Comparison of ENCODE assay signal across 16 cellular contexts in the genomic region with DNA sequence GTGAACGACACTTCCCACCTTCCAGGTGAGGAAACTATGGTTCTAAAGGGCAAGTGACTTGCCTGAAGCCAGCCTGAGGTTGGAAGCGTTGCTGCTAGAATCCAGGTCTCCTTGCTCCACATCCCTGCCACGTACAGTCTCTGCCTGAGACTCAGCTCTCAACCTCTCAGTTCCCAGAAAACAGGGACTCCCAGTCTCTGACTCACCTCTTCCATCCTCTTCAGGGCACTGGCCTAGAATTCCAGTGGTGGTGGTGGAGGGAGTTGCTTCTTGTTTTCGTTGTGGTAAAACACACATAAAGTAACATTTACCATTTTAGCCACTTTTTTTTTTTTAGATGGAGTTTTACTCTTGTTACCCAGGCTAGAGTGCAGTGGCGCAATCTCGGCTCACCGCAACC. TPM values are rescaled to one million over a fixed set of nuclear protein-coding genes. Genes with fewer than 3 reads are reported as not detected.
DNase-seq lines count a peak whose midpoint lies in the region; ATAC-seq and TF ChIP-seq lines count a peak whose summit lies in the region.
"Had no signal": no experiment of that assay in that cellular context is flagged by ENCODE, and none has a peak within 500 bp of the region (broad histone marks: within the 10 kb centered on the region; RNA-seq: fewer than 3 reads in every experiment).

No MANE protein-coding gene starts in this region.

- WGBS in upper lobe of left lung, 2 donors = 86 to 95% methylated on average over 7 of the region's 7 CpGs

- ATAC-seq in upper lobe of left lung (ENCODE audit: low FRiP score in 2 of 2) = no peak

- H3K36me3 ChIP-seq in CD8-positive, alpha-beta memory T cell (ENCODE audit: insufficient read depth, low read length) = peaks cover 6% of the 10 kb centered on the region
- H3K36me3 ChIP-seq in brain microvascular endothelial cell (replicated peaks) = no peaks in the 10 kb centered on the region
- peaks cover 0 to 8% (median 0%) of the 10 kb centered on the region in 4 donors for H3K36me3 ChIP-seq in upper lobe of left lung
- H3K36me3 ChIP-seq: SJCRH30, tibial artery, WERI-Rb-1 had no signal

- no peaks in the 10 kb centered on the region for H3K9me3 ChIP-seq in CD8-positive, alpha-beta memory T cell (ENCODE audit: low read length)
- H3K9me3 ChIP-seq in upper lobe of left lung = no peaks in the 10 kb centered on the region
- H3K9me3 ChIP-seq: SJCRH30 had no signal

- no peak for TF ChIP-seq EP300 in upper lobe of left lung (IDR thresholded peaks at IDR 0.05)

- H3K27ac ChIP-seq in CD8-positive, alpha-beta memory T cell (ENCODE audit: low read depth, low read length) = no peak overlapping the region
- H3K27ac ChIP-seq in brain microvascular endothelial cell (no peak overlapping the region), upper lobe of left lung (no peak overlapping the region)
- H3K27ac ChIP-seq: SJCRH30, tibial artery, WERI-Rb-1 had no signal

- no peaks in the 10 kb centered on the region for H3K9me3 Mint-ChIP-seq in CD8-positive, alpha-beta memory T cell
- H3K9me3 Mint-ChIP-seq in MCF 10A (ENCODE audit: unreplicated experiment) = peaks cover 8% of the 10 kb centered on the region

- no peaks in the 10 kb centered on the region for H3K27me3 Mint-ChIP-seq in CD8-positive, alpha-beta memory T cell
- H3K27me3 Mint-ChIP-seq in MCF 10A (ENCODE audit: insufficient read depth, unreplicated experiment) = no peaks in the 10 kb centered on the region
- H3K27me3 Mint-ChIP-seq: brain had no signal

- BruUV-seq in MCF 10A (replicated peaks; lab: Mats Ljungman, UMichigan) = no TSS peak

- TF ChIP-seq CTCF in brain microvascular endothelial cell (IDR thresholded peaks at IDR 0.05; ENCODE audit: low read depth, low read length, missing control alignments) (no peak), upper lobe of left lung (IDR thresholded peaks at IDR 0.05) (no peak), MCF 10A (IDR thresholded peaks at IDR 0.05; ENCODE audit: unreplicated experiment) (no peak)

- intact Hi-C loops in MCF 10A (cut with micrococcal nuclease) = no loop called here

- H3K4me3 Mint-ChIP-seq in CD8-positive, alpha-beta memory T cell = peak overlapping the region in 2 of 7 donors; percentile 44 to 49
- H3K4me3 Mint-ChIP-seq in MCF 10A (ENCODE audit: unreplicated experiment) = no peak overlapping the region
- H3K4me3 Mint-ChIP-seq: brain had no signal

- no peak for DNase-seq in CD8-positive, alpha-beta memory T cell
- peak; percentile 85 for DNase-seq in LHCN-M2 (ENCODE audit: low read depth)
- DNase-seq in brain microvascular endothelial cell = peak; percentile 75
- DNase-seq in myocyte (ENCODE audit: low read depth) = peak; percentile 34
- no peak for DNase-seq in NCI-H1694 treated with DMSO at 0.1 percent for 48 hours (lab: John Stamatoyannopoulos, UW)
- DNase-seq in stimulated activated naive CD4-positive, alpha-beta T cell (lab: John Stamatoyannopoulos, UW) = no peak
- DNase-seq in upper lobe of left lung = no peak
- DNase-seq in MCF 10A (ENCODE audit: unreplicated experiment) = no peak
- DNase-seq: NCI-H1105; NCI-H82; nucleus accumbens; SJCRH30; stimulated activated CD4-positive, alpha-beta T cell treated with anti-CD3 and anti-CD28 coated beads, Interleukin-12 subunit alpha, Interleukin-12 subunit beta, amount 100 ng/mL, for 4 hours; tibial artery; WERI-Rb-1 had no signal

- no peak overlapping the region for H3K4me3 ChIP-seq in CD8-positive, alpha-beta memory T cell (ENCODE audit: low read length)
- H3K4me3 ChIP-seq in brain microvascular endothelial cell (ENCODE audit: low read depth, low read length) (no peak overlapping the region), upper lobe of left lung (no peak overlapping the region)
- H3K4me3 ChIP-seq: SJCRH30, tibial artery had no signal

- no peak for TF ChIP-seq POLR2A in upper lobe of left lung (IDR thresholded peaks at IDR 0.05)

- peaks cover 43% of the 10 kb centered on the region for H3K4me1 ChIP-seq in CD8-positive, alpha-beta memory T cell (ENCODE audit: insufficient read depth, low read length)
- peaks cover 9 to 27% (median 18%) of the 10 kb centered on the region in 4 donors for H3K4me1 ChIP-seq in upper lobe of left lung
- H3K4me1 ChIP-seq: SJCRH30, tibial artery had no signal

- in situ Hi-C loops in brain microvascular endothelial cell (cut with HindIII; ENCODE audit: low pct_ligation_motif_present, low sequenced_read_pairs) = no loop called here

- POLR2A ChIA-PET in CD8-positive, alpha-beta memory T cell (lab: Charles Lee) = no interaction called here
- POLR2A ChIA-PET in MCF 10A (lab: Yijun Ruan, JAX) = no interaction called here

- peaks cover 16 to 59% (median 18%) of the 10 kb centered on the region in 3 donors for H3K36me3 Mint-ChIP-seq in CD8-positive, alpha-beta memory T cell
- no peaks in the 10 kb centered on the region for H3K36me3 Mint-ChIP-seq in MCF 10A (ENCODE audit: insufficient read depth, unreplicated experiment)

- CTCF ChIA-PET in CD8-positive, alpha-beta memory T cell (lab: Charles Lee) = no interaction called here
- CTCF ChIA-PET in MCF 10A (lab: Yijun Ruan, JAX) = no interaction called here

- H3K4me1 Mint-ChIP-seq in CD8-positive, alpha-beta memory T cell = peaks cover 59 to 86% (median 68%) of the 10 kb centered on the region in 3 donors
- no peaks in the 10 kb centered on the region for H3K4me1 Mint-ChIP-seq in MCF 10A (ENCODE audit: insufficient read depth, unreplicated experiment)
- H3K4me1 Mint-ChIP-seq: brain had no signal

- no peaks in the 10 kb centered on the region for H3K27me3 ChIP-seq in CD8-positive, alpha-beta memory T cell (ENCODE audit: insufficient read depth, low read length, poor library complexity, severe bottlenecking)
- H3K27me3 ChIP-seq in brain microvascular endothelial cell (replicated peaks) = no peaks in the 10 kb centered on the region
- H3K27me3 ChIP-seq in upper lobe of left lung = no peaks in the 10 kb centered on the region
- H3K27me3 ChIP-seq: SJCRH30, tibial artery had no signal

- H3K27ac Mint-ChIP-seq in CD8-positive, alpha-beta memory T cell = peak overlapping the region in 7 of 8 donors; percentile 56 to 98 (median 86)
- no peak overlapping the region for H3K27ac Mint-ChIP-seq in MCF 10A (ENCODE audit: low read depth, unreplicated experiment)
- H3K27ac Mint-ChIP-seq: brain had no signal

RNA-seq across cellular contexts. Expression of a gene that starts 7.3 kb away (rescaled TPM):
- 10 to 100 TPM; 14.2 to 15.4 TPM for total RNA-seq in CD8-positive, alpha-beta memory T cell
- polyA plus RNA-seq in CD8-positive, alpha-beta memory T cell = 22.7 TPM
- total RNA-seq in LHCN-M2 (2014; rRNA removed) = 6.5 and 8.6 TPM in 2 replicates
- polyA plus RNA-seq in LHCN-M2 (2012) = 2.4 TPM
- 0.62 and 1.4 TPM in 2 replicates for total RNA-seq in myocyte
- 3.5 TPM for polyA plus RNA-seq in myocyte (2012)
- total RNA-seq in upper lobe of left lung = 1 to 10 TPM; 1.2 to 8.4 (median 3.3) TPM
- 0.10 and 0.14 TPM in 2 replicates for total RNA-seq in MCF 10A (2022)
- total RNA-seq: SJCRH30 had no signal

Comparison
In these comparisons a context has a peak if more than half of its experiments do, and no peak if none do; other contexts are left out.
1. DNase-seq: peak in LHCN-M2 (single experiment), brain microvascular endothelial cell (single experiment) and myocyte (single experiment); none in CD8-positive, alpha-beta memory T cell (0 of 5), NCI-H1694 treated with DMSO at 0.1 percent for 48 hours (single experiment), stimulated activated naive CD4-positive, alpha-beta T cell (0 of 6), upper lobe of left lung (0 of 2) and MCF 10A (single experiment).